Comparison of ENCODE assay signal across 8 cellular contexts in genomic region chr2:54052825-54053718, GRCh38.
DNase-seq lines count a peak whose midpoint lies in the region; ATAC-seq and TF ChIP-seq lines count a peak whose summit lies in the region.

No MANE protein-coding gene starts in this region.

- no peak overlapping the region for H3K27ac Mint-ChIP-seq in MCF 10A (ENCODE audit: low read depth, unreplicated experiment)

- H3K9me3 ChIP-seq in breast epithelium (no peaks in the 10 kb centered on the region), transverse colon (no peaks in the 10 kb centered on the region), neuronal stem cell (replicated peaks in 1 of 2; ENCODE audit: control insufficient read depth in 2 of 2, insufficient read depth in 1 of 2, low read depth in 1 of 2, low read length in 2 of 2) (peaks cover 1 to 5% of the 10 kb centered on the region in 2 donors)

- POLR2A ChIA-PET in MCF 10A (lab: Yijun Ruan, JAX): interaction anchor here (0.7 to 1.0 kb wide), 2 partner anchors 11 kb away, joined by 3 read pairs; no protein-coding TSS in a partner anchor

- H3K14ac ChIP-seq in neuronal stem cell (ENCODE audit: low read length): no peak overlapping the region

- H3K36me3 Mint-ChIP-seq in MCF 10A (ENCODE audit: insufficient read depth, unreplicated experiment): peaks cover 4% of the 10 kb centered on the region

- no peaks in the 10 kb centered on the region for H3K27me3 Mint-ChIP-seq in MCF 10A (ENCODE audit: insufficient read depth, unreplicated experiment)

- ATAC-seq in HG02981 (IDR thresholded peaks at IDR 0.05; ENCODE audit: unreplicated experiment): no peak

- H3K4ac ChIP-seq in neuronal stem cell (ENCODE audit: low read length): no peak overlapping the region

- no peak overlapping the region for H3K18ac ChIP-seq in neuronal stem cell (ENCODE audit: low read length)

- H3K4me3 ChIP-seq in breast epithelium (no peak overlapping the region), dorsolateral prefrontal cortex (no peak overlapping the region), transverse colon (no peak overlapping the region), neuronal stem cell (ENCODE audit: low read length in 2 of 2) (no peak overlapping the region)

- DNase-seq in MCF 10A (ENCODE audit: unreplicated experiment) (peak; percentile 41), breast epithelium (ENCODE audit: low spot score in 2 of 2) (no peak), LHCN-M2 (ENCODE audit: low read depth) (peak; percentile 47), dorsolateral prefrontal cortex (no peak), transverse colon (no peak), neuronal stem cell (ENCODE audit: low spot score) (no peak)
- no peak for DNase-seq in activated CD4-positive, alpha-beta T cell treated with anti-CD3 and anti-CD28 coated beads for 1 hour

- no peak overlapping the region for H3K23ac ChIP-seq in neuronal stem cell (ENCODE audit: low read depth, low read length, poor library complexity)

- intact Hi-C loops in MCF 10A (cut with micrococcal nuclease) (no loop called here), breast epithelium (cut with DNase I; ENCODE audit: low total_unique reads) (no loop called here), dorsolateral prefrontal cortex (cut with DNase I) (no loop called here), transverse colon (cut with DNase I; ENCODE audit: low total_unique reads) (no loop called here)

- H2AK5ac ChIP-seq in neuronal stem cell (ENCODE audit: low read depth, low read length): no peak overlapping the region

- H3K36me3 ChIP-seq in breast epithelium (no peaks in the 10 kb centered on the region), transverse colon (peaks cover 0 to 4% (median 0%) of the 10 kb centered on the region in 4 donors), neuronal stem cell (replicated peaks in 1 of 2; ENCODE audit: control insufficient read depth in 2 of 2, insufficient read depth in 2 of 2, low read length in 2 of 2) (no peaks in the 10 kb centered on the region)

- no peak overlapping the region for H2BK15ac ChIP-seq in neuronal stem cell (ENCODE audit: low read length)

- no peak for TF ChIP-seq CTCF in MCF 10A (IDR thresholded peaks at IDR 0.05; ENCODE audit: unreplicated experiment)
- no peak for TF ChIP-seq CTCF in breast epithelium (IDR thresholded peaks at IDR 0.05)
- peak in 10 of 56 donors; percentile 10 to 35 (median 18) for TF ChIP-seq CTCF in dorsolateral prefrontal cortex (IDR thresholded peaks at IDR 0.05 in 54 of 56, conservative IDR thresholded peaks at IDR 0.05 in 2 of 56; ENCODE audit: low read depth in 1 of 56, partially characterized antibody in 56 of 56)
- TF ChIP-seq CTCF in transverse colon (IDR thresholded peaks at IDR 0.05): peak in 1 of 5 experiments; percentile 6

- no peak overlapping the region for H2BK12ac ChIP-seq in neuronal stem cell (ENCODE audit: low read length)

- H3K27me3 ChIP-seq in breast epithelium: no peaks in the 10 kb centered on the region
- H3K27me3 ChIP-seq in dorsolateral prefrontal cortex: no peaks in the 10 kb centered on the region
- H3K27me3 ChIP-seq in transverse colon: no peaks in the 10 kb centered on the region
- no peaks in the 10 kb centered on the region for H3K27me3 ChIP-seq in neuronal stem cell (ENCODE audit: control insufficient read depth in 3 of 3, insufficient read depth in 3 of 3, low read depth in 1 of 3, low read length in 3 of 3)

- no peak overlapping the region for H2AFZ ChIP-seq in neuronal stem cell (ENCODE audit: low read length)

- no peak overlapping the region for H3K4me2 ChIP-seq in neuronal stem cell (ENCODE audit: insufficient read depth, low read length, poor library complexity, severe bottlenecking)

- no peaks in the 10 kb centered on the region for H3K79me1 ChIP-seq in neuronal stem cell (ENCODE audit: low read depth, low read length)

- peaks cover 6% of the 10 kb centered on the region for H3K4me1 Mint-ChIP-seq in MCF 10A (ENCODE audit: insufficient read depth, unreplicated experiment)

- H3K4me3 Mint-ChIP-seq in MCF 10A (ENCODE audit: unreplicated experiment): no peak overlapping the region

- in situ Hi-C loops in transverse colon (cut with MboI; ENCODE audit: low pct_ligation_motif_present in 1 of 4, low pct_unique_long_range_greater_than_20kb in 1 of 4, low sequenced_read_pairs in 3 of 4): no loop called here

- TF ChIP-seq POLR2A in breast epithelium (IDR thresholded peaks at IDR 0.05) (no peak), transverse colon (IDR thresholded peaks at IDR 0.05) (no peak)

- CTCF ChIA-PET in MCF 10A (lab: Yijun Ruan, JAX): interaction anchor here (0.5 to 1.3 kb wide), 5 partner anchors 13 to 1370 kb away, joined by 3 to 7 read pairs (median 3); no protein-coding TSS in a partner anchor

- no peak for TF ChIP-seq EP300 in transverse colon (IDR thresholded peaks at IDR 0.05; ENCODE audit: low read depth)

- H3K9me3 Mint-ChIP-seq in MCF 10A (ENCODE audit: unreplicated experiment): no peaks in the 10 kb centered on the region

- no peak overlapping the region for H4K91ac ChIP-seq in neuronal stem cell (ENCODE audit: low read depth, low read length, poor library complexity)

- 96 to 100% methylated on average over 2 to 4 of the region's 4 CpGs for whole genome bisulfite sequencing in transverse colon (ENCODE audit: low coverage in 1 of 2), 2 donors
- no CpG with 5 or more reads among the region's 4 CpGs for WGBS in neuronal stem cell (ENCODE audit: extremely low coverage in 2 of 2, insufficient read length in 2 of 2, insufficient replicate concordance in 1 of 2), 2 donors

- H3K4me1 ChIP-seq in breast epithelium (no peaks in the 10 kb centered on the region), transverse colon (peaks cover 0 to 13% (median 7%) of the 10 kb centered on the region in 4 donors), neuronal stem cell (ENCODE audit: control insufficient read depth in 2 of 2, insufficient read depth in 1 of 2, low read depth in 1 of 2, low read length in 2 of 2) (no peaks in the 10 kb centered on the region)

- H4K8ac ChIP-seq in neuronal stem cell (ENCODE audit: low read depth, low read length): no peak overlapping the region

- no peak overlapping the region for H2BK5ac ChIP-seq in neuronal stem cell (ENCODE audit: low read length)

- H3K27ac ChIP-seq in breast epithelium (peak overlapping the region in 1 of 2 donors; percentile 8), dorsolateral prefrontal cortex (peak overlapping the region in 44 of 59 donors; percentile 2 to 76 (median 55)), transverse colon (peak overlapping the region in 3 of 4 donors; percentile 5 to 36 (median 20)), neuronal stem cell (replicated peaks; ENCODE audit: low read length) (no peak overlapping the region)

- no TSS peak for BruUV-seq in MCF 10A (replicated peaks; lab: Mats Ljungman, UMichigan)

- no peak overlapping the region for H2BK120ac ChIP-seq in neuronal stem cell (ENCODE audit: low read depth, low read length)

- H3K9ac ChIP-seq in neuronal stem cell (ENCODE audit: low read depth, low read length, poor library complexity): no peak overlapping the region

Comparison
In these comparisons a context has a peak if more than half of its experiments do, and no peak if none do; other contexts are left out.
1. DNase-seq: peak in MCF 10A (single experiment) and LHCN-M2 (single experiment); none in breast epithelium (0 of 2), dorsolateral prefrontal cortex (0 of 10), transverse colon (single experiment), neuronal stem cell (single experiment) and activated CD4-positive, alpha-beta T cell treated with anti-CD3 and anti-CD28 coated beads for 1 hour (single experiment).